10 cellular contexts compared by ENCODE assay signal in genomic region chr22:36360871-36361383, GRCh38. TPM values are rescaled to one million over a fixed set of nuclear protein-coding genes. Genes with fewer than 3 reads are reported as not detected.
A peak's percentile ranks its signal among the peaks of the same experiment; 100 is the strongest.
DNase-seq lines count a peak whose midpoint lies in the region; ATAC-seq and TF ChIP-seq lines count a peak whose summit lies in the region.
"Had no signal": no experiment of that assay in that cellular context is flagged by ENCODE, and none has a peak within 500 bp of the region (broad histone marks: within the 10 kb centered on the region; RNA-seq: fewer than 3 reads in every experiment).

No MANE protein-coding gene starts in this region.

- H3K27me3 ChIP-seq in right atrium auricular region, result no peaks in the 10 kb centered on the region
- no peaks in the 10 kb centered on the region for H3K27me3 ChIP-seq in mammary epithelial cell (ENCODE audit: insufficient read depth, low read length)
- no peaks in the 10 kb centered on the region for H3K27me3 ChIP-seq in muscle layer of colon (ENCODE audit: control insufficient read depth in 1 of 2, insufficient read depth in 2 of 2, low read length in 2 of 2)
- H3K27me3 ChIP-seq in vagina, result no peaks in the 10 kb centered on the region

- H3K79me2 ChIP-seq in mammary epithelial cell (ENCODE audit: insufficient read depth, low read length), result peaks cover 99% of the 10 kb centered on the region

- intact Hi-C loops in left cardiac atrium (cut with DNase I), result no loop called here
- intact Hi-C loops in mammary epithelial cell (cut with micrococcal nuclease), result no loop called here
- intact Hi-C loops in vagina (cut with DNase I), result no loop called here

- DNase-seq in right atrium auricular region (ENCODE audit: low spot score), result no peak
- DNase-seq in left cardiac atrium, result no peak
- DNase-seq in mammary epithelial cell, result no peak
- no peak for DNase-seq in vagina (ENCODE audit: extremely low spot score in 2 of 2)
- DNase-seq in SK-N-DZ (ENCODE audit: low spot score), result no peak
- no peak for DNase-seq in NCI-H128 (lab: John Stamatoyannopoulos, UW; ENCODE audit: unreplicated experiment)
- DNase-seq: activated CD4-positive, alpha-beta T cell treated with anti-CD3 and anti-CD28 coated beads, Interleukin-2, amount 50 U/mL, for 1 hour; stimulated activated CD4-positive, alpha-beta T cell treated with anti-CD3 and anti-CD28 coated beads, Interleukin-4, amount 100 ng/mL, for 24 hours had no signal

- H3K4me1 ChIP-seq in right atrium auricular region (peaks cover 0 to 100% of the 10 kb centered on the region in 2 donors), mammary epithelial cell (ENCODE audit: insufficient read depth, low read length) (peaks cover 89% of the 10 kb centered on the region), muscle layer of colon (ENCODE audit: insufficient read depth, low read length) (peaks cover 92% of the 10 kb centered on the region), vagina (peaks cover 100% of the 10 kb centered on the region)

- H3K9ac ChIP-seq in mammary epithelial cell (ENCODE audit: insufficient read depth, low read length) (peak overlapping the region; percentile 18), muscle layer of colon (ENCODE audit: low read length) (peak overlapping the region; percentile 9)

- TF ChIP-seq POLR2A in vagina (IDR thresholded peaks at IDR 0.05), result no peak

- H3K27ac ChIP-seq in right atrium auricular region, result peak overlapping the region; percentile 85 to 87
- peak overlapping the region; percentile 32 for H3K27ac ChIP-seq in mammary epithelial cell (ENCODE audit: insufficient read depth, low read depth, low read length)
- H3K27ac ChIP-seq in muscle layer of colon (ENCODE audit: low read depth, low read length), result peak overlapping the region; percentile 64
- H3K27ac ChIP-seq in vagina, result peak overlapping the region; percentile 93

- no peak overlapping the region for H3K4me3 ChIP-seq in right atrium auricular region
- H3K4me3 ChIP-seq in mammary epithelial cell (replicated peaks in 1 of 3; ENCODE audit: insufficient read depth in 1 of 3, low read depth in 2 of 3, low read length in 3 of 3), result no peak overlapping the region
- H3K4me3 ChIP-seq in muscle layer of colon (ENCODE audit: low read depth in 1 of 2, low read length in 2 of 2), result peak overlapping the region in 1 of 2 donors; percentile 35
- peak overlapping the region in 1 of 2 donors; percentile 26 for H3K4me3 ChIP-seq in vagina

- peak overlapping the region; percentile 63 for H3K4me2 ChIP-seq in mammary epithelial cell (ENCODE audit: insufficient read depth, low read depth, low read length)

- TF ChIP-seq CTCF in right atrium auricular region (IDR thresholded peaks at IDR 0.05) (no peak), mammary epithelial cell (conservative IDR thresholded peaks at IDR 0.05 in 1 of 2, IDR thresholded peaks at IDR 0.05 in 1 of 2; ENCODE audit: extremely low read depth in 1 of 2, insufficient read depth in 1 of 2, low read depth in 1 of 2, low read length in 2 of 2) (no peak), vagina (IDR thresholded peaks at IDR 0.05) (no peak)

- ATAC-seq in left cardiac atrium (no peak), HG03039 (IDR thresholded peaks at IDR 0.05; ENCODE audit: unreplicated experiment) (no peak)

- H3K36me3 ChIP-seq in right atrium auricular region (peaks cover 28% of the 10 kb centered on the region), mammary epithelial cell (ENCODE audit: insufficient read depth, low read length) (peaks cover 17% of the 10 kb centered on the region), muscle layer of colon (ENCODE audit: insufficient read depth, low read length) (peaks cover 24% of the 10 kb centered on the region), vagina (no peaks in the 10 kb centered on the region)

- in situ Hi-C loops in mammary epithelial cell (cut with MboI; ENCODE audit: low sequenced_read_pairs in 2 of 2), result no loop called here

- H2AFZ ChIP-seq in mammary epithelial cell (ENCODE audit: low read depth, low read length), result no peak overlapping the region

- CTCF ChIA-PET in mammary epithelial cell (lab: Charles Lee; ENCODE audit: low non-redundant PET), result no interaction called here

- no TSS peak for BruUV-seq in mammary epithelial cell (replicated peaks; lab: Mats Ljungman, UMichigan)

- H3K9me3 ChIP-seq in right atrium auricular region (no peaks in the 10 kb centered on the region), mammary epithelial cell (replicated peaks; ENCODE audit: insufficient read depth, low read length) (no peaks in the 10 kb centered on the region), muscle layer of colon (ENCODE audit: low read length) (no peaks in the 10 kb centered on the region), vagina (no peaks in the 10 kb centered on the region)

- peaks cover 55% of the 10 kb centered on the region for H4K20me1 ChIP-seq in mammary epithelial cell (ENCODE audit: insufficient read depth, low read length)

- dilution Hi-C loops in mammary epithelial cell (cut with HindIII; ENCODE audit: low sequenced_read_pairs), result no loop called here

- WGBS in mammary epithelial cell (ENCODE audit: low coverage, missing lambda C conversion rate), result 21% methylated on average over 5 of the region's 5 CpGs

RNA-seq across cellular contexts. Expression of gene MYH9, which starts 26.8 kb away (rescaled TPM):
- total RNA-seq in right atrium auricular region, result 100 to 1,000 TPM; 125 to 229 TPM
- total RNA-seq in left cardiac atrium, result 100 to 1,000 TPM; 225 to 367 TPM
- 1,000 to 10,000 TPM; 1,183 to 1,246 TPM for total RNA-seq in mammary epithelial cell
- 295 TPM for polyA plus RNA-seq in mammary epithelial cell
- 996 TPM for polyA minus RNA-seq in mammary epithelial cell
- total RNA-seq in vagina, result 333 TPM
- 23.5 and 30.9 TPM in 2 replicates for polyA plus RNA-seq in SK-N-DZ (2014; cell fraction: cytosol; rRNA removed)
- polyA plus RNA-seq in SK-N-DZ (2014; cell fraction: nucleus; rRNA removed), result 19.9 and 23.2 TPM in 2 replicates

Comparison
In these comparisons a context has a peak if more than half of its experiments do, and no peak if none do; other contexts are left out.
1. H3K27ac ChIP-seq: peak in every context shown above with its lines; median percentile 93 in vagina; 86 in right atrium auricular region; 64 in muscle layer of colon; 32 in mammary epithelial cell.